ENCODE assay signal across 7 cellular contexts in genomic region chr15:43746903-43747309, GRCh38. TPM values are rescaled to one million over a fixed set of nuclear protein-coding genes. Genes with fewer than 3 reads are reported as not detected.
DNase-seq lines count a peak whose midpoint lies in the region; ATAC-seq and TF ChIP-seq lines count a peak whose summit lies in the region.
"Not testable (repeated sequence)": the region's sequence is repeated elsewhere in the genome, so short reads cannot be mapped to it uniquely, and the experiment has no call there.

No MANE protein-coding gene starts in this region.

- H3K4me3 ChIP-seq in WERI-Rb-1 (ENCODE audit: low read depth, low read length) (peak overlapping the region; percentile 90), iPS-18a (ENCODE audit: low read length) (peak overlapping the region; percentile 88)

- H3K27ac ChIP-seq in WERI-Rb-1: peak overlapping the region; percentile 92
- peak overlapping the region; percentile 79 for H3K27ac ChIP-seq in cingulate gyrus (ENCODE audit: low read depth, low read length)
- H3K27ac ChIP-seq in iPS-18a (ENCODE audit: low read length): not testable (repeated sequence)

- not testable (repeated sequence) for TF ChIP-seq CTCF in WERI-Rb-1 (IDR thresholded peaks at IDR 0.05; ENCODE audit: low read depth, low read length); osteocyte (IDR thresholded peaks at IDR 0.05)

- ATAC-seq in GM18511 (IDR thresholded peaks at IDR 0.05; ENCODE audit: unreplicated experiment) (peak; percentile 24), HG03039 (IDR thresholded peaks at IDR 0.05; ENCODE audit: unreplicated experiment) (peak; percentile 4)

- peak overlapping the region; percentile 71 for H3K9ac ChIP-seq in iPS-18a (ENCODE audit: low read length)

- H3K27me3 Mint-ChIP-seq in osteocyte (ENCODE audit: unreplicated experiment): not testable (repeated sequence)

- H3K4me1 Mint-ChIP-seq in osteocyte (ENCODE audit: unreplicated experiment): peaks cover 37% of the 10 kb centered on the region

- not testable (repeated sequence) for H3K9me3 ChIP-seq in WERI-Rb-1 (ENCODE audit: severe bottlenecking); iPS-18a (ENCODE audit: control insufficient read depth, low read depth, low read length)

- H3K4me1 ChIP-seq in iPS-18a (ENCODE audit: control insufficient read depth, low read depth, low read length): not testable (repeated sequence)

- peaks cover 23% of the 10 kb centered on the region for H3K36me3 ChIP-seq in WERI-Rb-1
- not testable (repeated sequence) for H3K36me3 ChIP-seq in iPS-18a (ENCODE audit: control insufficient read depth, low read depth, low read length)

- H3K27me3 ChIP-seq in WERI-Rb-1 (ENCODE audit: insufficient read depth, low read depth, severe bottlenecking); iPS-18a (ENCODE audit: control insufficient read depth, insufficient read depth, low read length): not testable (repeated sequence)

- H3K27ac Mint-ChIP-seq in osteocyte (ENCODE audit: unreplicated experiment): peak overlapping the region; percentile 96

- H3K4me3 Mint-ChIP-seq in osteocyte (ENCODE audit: unreplicated experiment): peak overlapping the region; percentile 88

- DNase-seq in NCI-H510A treated with DMSO at 0.1 percent for 48 hours (lab: John Stamatoyannopoulos, UW) (peak; percentile 30), WERI-Rb-1 (peak; percentile 16)
- DNase-seq in osteocyte (ENCODE audit: extremely low spot score, unreplicated experiment): not testable (repeated sequence)

- not testable (repeated sequence) for H3K36me3 Mint-ChIP-seq in osteocyte (ENCODE audit: unreplicated experiment)

- not testable (repeated sequence) for H3K9me3 Mint-ChIP-seq in osteocyte (ENCODE audit: unreplicated experiment)

RNA-seq across cellular contexts. Expression of gene PDIA3, which starts 0.7 kb away (rescaled TPM):
- total RNA-seq in osteocyte: 496 and 527 TPM in 2 replicates

RNA-seq across cellular contexts. Expression of gene ELL3, which starts 29.9 kb away (rescaled TPM):
- 1.6 and 2.3 TPM in 2 replicates for total RNA-seq in osteocyte

RNA-seq across cellular contexts. Expression of gene SERF2, which starts 45.2 kb away (rescaled TPM):
- total RNA-seq in osteocyte: 1,268 and 1,325 TPM in 2 replicates

RNA-seq across cellular contexts. Expression of gene SERINC4, which starts 53.1 kb away (rescaled TPM):
- not detected in 2 replicates for total RNA-seq in osteocyte

RNA-seq across cellular contexts. Expression of gene CKMT1A, which starts 53.2 kb away (rescaled TPM):
- not detected in 2 replicates for total RNA-seq in osteocyte
